In genomic region chr19:29211562-29212416, GRCh38 we compare ENCODE assay signal across 7 cellular contexts. TPM values are rescaled to one million over a fixed set of nuclear protein-coding genes. Genes with fewer than 3 reads are reported as not detected.
DNase-seq lines count a peak whose midpoint lies in the region; ATAC-seq and TF ChIP-seq lines count a peak whose summit lies in the region.

No MANE protein-coding gene starts in this region.

- intact Hi-C loops in PC-3 (cut with micrococcal nuclease): no loop called here
- intact Hi-C loops in posterior cingulate gyrus (cut with DNase I): loop anchor here (5.0 kb wide), 1 partner anchor 316 kb away; the partner anchor contains the start of gene VSTM2B

- POLR2A ChIA-PET in PC-3 (lab: Charles Lee; ENCODE audit: unreplicated experiment): interaction anchor here (0.7 kb wide), 1 partner anchor 1463 kb away, joined by 4 read pairs; no protein-coding TSS in a partner anchor

- H3K27ac ChIP-seq in PC-3 (ENCODE audit: low read length): peak overlapping the region; percentile 61
- peak overlapping the region; percentile 78 for H3K27ac ChIP-seq in effector memory CD4-positive, alpha-beta T cell (ENCODE audit: insufficient read depth, low read length, poor library complexity, severe bottlenecking)
- H3K27ac ChIP-seq in muscle layer of colon (ENCODE audit: low read depth, low read length): peak overlapping the region; percentile 71

- no peak overlapping the region for H2AFZ ChIP-seq in PC-3 (ENCODE audit: low read length)

- CTCF ChIA-PET in PC-3 (lab: Charles Lee): no interaction called here

- ATAC-seq in PC-3: no peak
- no peak for ATAC-seq in GM18517 (IDR thresholded peaks at IDR 0.05; ENCODE audit: unreplicated experiment)
- no peak for ATAC-seq in GM19395 (IDR thresholded peaks at IDR 0.05; ENCODE audit: unreplicated experiment)

- no peaks in the 10 kb centered on the region for H3K9me2 ChIP-seq in PC-3 (replicated peaks; ENCODE audit: low read length)

- peaks cover 31% of the 10 kb centered on the region for H4K20me1 ChIP-seq in PC-3 (ENCODE audit: low read length)

- peak overlapping the region; percentile 99 for H3K9ac ChIP-seq in PC-3 (ENCODE audit: low read length)
- peak overlapping the region; percentile 98 for H3K9ac ChIP-seq in muscle layer of colon (ENCODE audit: low read length)

- peak; percentile 27 for DNase-seq in GM13977 (ENCODE audit: low spot score)
- peak; percentile 4 for DNase-seq in PC-3
- no peak for DNase-seq in effector memory CD4-positive, alpha-beta T cell
- DNase-seq in posterior cingulate gyrus: no peak

- H3K27me3 ChIP-seq in PC-3 (ENCODE audit: low read length) (no peaks in the 10 kb centered on the region), muscle layer of colon (ENCODE audit: control insufficient read depth in 1 of 2, insufficient read depth in 2 of 2, low read length in 2 of 2) (no peaks in the 10 kb centered on the region)
- no peaks in the 10 kb centered on the region for H3K27me3 ChIP-seq in effector memory CD4-positive, alpha-beta T cell (replicated peaks; ENCODE audit: control insufficient read depth, insufficient read depth, low read length, poor library complexity, severe bottlenecking)

- TF ChIP-seq CTCF in GM13977 (IDR thresholded peaks at IDR 0.05; ENCODE audit: extremely low read depth, insufficient read depth, missing control alignments) (no peak), PC-3 (conservative IDR thresholded peaks at IDR 0.05; ENCODE audit: low read depth, low read length) (no peak)

- BruUV-seq in PC-3 (replicated peaks; lab: Mats Ljungman, UMichigan): TSS peak; percentile 62

- H3K9me3 ChIP-seq in PC-3 (ENCODE audit: low read length) (no peaks in the 10 kb centered on the region), muscle layer of colon (ENCODE audit: low read length) (no peaks in the 10 kb centered on the region)
- no peaks in the 10 kb centered on the region for H3K9me3 ChIP-seq in effector memory CD4-positive, alpha-beta T cell (ENCODE audit: control insufficient read depth, low read length)

- peaks cover 51% of the 10 kb centered on the region for H3K79me2 ChIP-seq in PC-3 (ENCODE audit: low read length)

- H3K4me1 ChIP-seq in PC-3 (ENCODE audit: insufficient read depth, low read length) (no peaks in the 10 kb centered on the region), muscle layer of colon (ENCODE audit: insufficient read depth, low read length) (peaks cover 26% of the 10 kb centered on the region)
- H3K4me1 ChIP-seq in effector memory CD4-positive, alpha-beta T cell (ENCODE audit: control insufficient read depth, insufficient read depth, low read length, poor library complexity, severe bottlenecking): peaks cover 8% of the 10 kb centered on the region

- peaks cover 5% of the 10 kb centered on the region; the same call in 1 of the 2 replicates for H3K36me3 ChIP-seq in PC-3 (ENCODE audit: low read depth, low read length)
- H3K36me3 ChIP-seq in effector memory CD4-positive, alpha-beta T cell (ENCODE audit: control insufficient read depth, insufficient read depth, low read length): peaks cover 2% of the 10 kb centered on the region
- H3K36me3 ChIP-seq in muscle layer of colon (ENCODE audit: insufficient read depth, low read length): peaks cover 4% of the 10 kb centered on the region

- peak overlapping the region; percentile 86 for H3K4me3 ChIP-seq in PC-3 (ENCODE audit: low read length)
- peak overlapping the region; percentile 65 for H3K4me3 ChIP-seq in effector memory CD4-positive, alpha-beta T cell (ENCODE audit: insufficient read depth, low read depth, low read length, poor library complexity, severe bottlenecking)
- peak overlapping the region; percentile 88 to 93 for H3K4me3 ChIP-seq in muscle layer of colon (ENCODE audit: low read depth in 1 of 2, low read length in 2 of 2)

- peak overlapping the region; percentile 92 for H3K4me2 ChIP-seq in PC-3 (ENCODE audit: low read length)

- H3F3A ChIP-seq in PC-3 (ENCODE audit: low read length, unreplicated experiment): no peaks in the 10 kb centered on the region

- in situ Hi-C loops in GM13977 (cut with MboI; ENCODE audit: low pct_unique_long_range_greater_than_20kb, low sequenced_read_pairs, unreplicated experiment): no loop called here

RNA-seq across cellular contexts. Expression of gene UQCRFS1, which starts 1.2 kb away (rescaled TPM):
- 48.3 and 60.6 TPM in 2 replicates for total RNA-seq in PC-3 (2014; rRNA removed)

Comparison
In these comparisons a context has a peak if more than half of its experiments do, and no peak if none do; other contexts are left out.
1. DNase-seq: peak in GM13977 (single experiment) and PC-3 (single experiment); none in effector memory CD4-positive, alpha-beta T cell (0 of 3) and posterior cingulate gyrus (0 of 10).
2. Peak in every context shown above with its lines, with median percentiles within 50 percentile points of each other: H3K27ac ChIP-seq and H3K4me3 ChIP-seq.